Comparison of ENCODE assay signal across 17 cellular contexts in the genomic region with DNA sequence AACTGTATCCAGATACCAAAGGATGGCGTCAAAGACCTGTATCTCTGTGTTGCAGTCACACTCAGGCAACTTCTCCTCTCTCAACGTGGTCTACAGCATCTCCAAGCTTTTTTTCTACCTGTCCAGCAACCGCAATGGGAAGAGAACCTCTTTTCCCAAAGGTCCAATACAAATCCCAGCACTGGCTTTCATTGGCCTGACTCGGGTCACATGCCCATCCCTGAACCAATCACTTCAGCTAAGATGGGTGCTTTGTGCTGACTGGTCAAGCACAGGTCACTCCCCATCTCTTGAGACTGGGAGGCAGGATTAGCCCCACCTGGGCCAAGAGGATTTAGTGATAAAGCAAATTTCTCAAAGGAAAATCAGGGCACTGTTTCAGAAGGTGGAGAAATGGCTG.
DNase-seq lines count a peak whose midpoint lies in the region; ATAC-seq and TF ChIP-seq lines count a peak whose summit lies in the region.
"Had no signal": no experiment of that assay in that cellular context is flagged by ENCODE, and none has a peak within 500 bp of the region (broad histone marks: within the 10 kb centered on the region; RNA-seq: fewer than 3 reads in every experiment).

No MANE protein-coding gene starts in this region.

- no peak overlapping the region for H3K4me2 ChIP-seq in HCT116 (ENCODE audit: low read length)
- H3K4me2 ChIP-seq: BLaER1 had no signal

- CTCF ChIA-PET in HCT116 (lab: Charles Lee), result no interaction called here

- no peaks in the 10 kb centered on the region for H4K20me1 ChIP-seq in HCT116 (ENCODE audit: insufficient read depth)
- H4K20me1 ChIP-seq: BLaER1 had no signal

- H3K79me2 ChIP-seq in HCT116 (ENCODE audit: insufficient read depth, low read length), result no peaks in the 10 kb centered on the region

- peaks cover 65% of the 10 kb centered on the region for H3K27me3 ChIP-seq in HCT116 (ENCODE audit: insufficient read depth, low read length)
- H3K27me3 ChIP-seq in testis, result no peaks in the 10 kb centered on the region
- H3K27me3 ChIP-seq in MG63, result no peaks in the 10 kb centered on the region
- H3K27me3 ChIP-seq: BLaER1 had no signal

- TF ChIP-seq EP300 in Ishikawa (IDR thresholded peaks at IDR 0.05; ENCODE audit: borderline replicate concordance), result no peak

- H3K9ac ChIP-seq in HCT116 (ENCODE audit: low read length), result no peak overlapping the region
- H3K9ac ChIP-seq: BLaER1 had no signal

- TF ChIP-seq CTCF in HCT116 (IDR thresholded peaks at IDR 0.05 in 2 of 3, conservative IDR thresholded peaks at IDR 0.05 in 1 of 3; ENCODE audit: borderline replicate concordance in 1 of 3, insufficient read depth in 1 of 3, low read depth in 2 of 3, low read length in 2 of 3) (no peak), coronary artery (IDR thresholded peaks at IDR 0.05) (no peak), testis (IDR thresholded peaks at IDR 0.05) (no peak)

- H3K36me3 ChIP-seq in HCT116 (ENCODE audit: control insufficient read depth in 1 of 2, insufficient read depth in 2 of 2, low read length in 2 of 2), result no peaks in the 10 kb centered on the region
- no peaks in the 10 kb centered on the region for H3K36me3 ChIP-seq in testis (ENCODE audit: low read depth, missing control alignments)
- no peaks in the 10 kb centered on the region for H3K36me3 ChIP-seq in MG63
- H3K36me3 ChIP-seq: BLaER1 had no signal

- H3K9me3 ChIP-seq in HCT116 (ENCODE audit: control insufficient read depth in 1 of 2, insufficient read depth in 1 of 2, low read depth in 1 of 2, low read length in 2 of 2) (no peaks in the 10 kb centered on the region; a peak in 1 of 4 replicates), testis (no peaks in the 10 kb centered on the region), MG63 (0 out of 2 replicates have a peak, but pooled peaks cover 2% of the 10 kb centered on the region)
- H3K9me3 ChIP-seq: Caco-2 had no signal

- ATAC-seq in HCT116 (0 out of 2 replicates have a peak, but pooled peaks have one; percentile 32), HG02763 (IDR thresholded peaks at IDR 0.05; ENCODE audit: unreplicated experiment) (no peak), HG03354 (IDR thresholded peaks at IDR 0.05; ENCODE audit: poor library complexity, severe bottlenecking, unreplicated experiment) (no peak)
- ATAC-seq: CD8-positive, alpha-beta T cell had no signal

- H3K9me2 ChIP-seq in HCT116 (ENCODE audit: insufficient read depth), result no peaks in the 10 kb centered on the region

- RAD21 ChIA-PET in HCT116 (lab: Charles Lee; ENCODE audit: low non-redundant PET in 1 of 2, low total read pairs in 2 of 2, uncharacterized antibody in 2 of 2, unreplicated experiment in 2 of 2), result no interaction called here

- TF ChIP-seq RAD21 in HCT116 (IDR thresholded peaks at IDR 0.05; ENCODE audit: low read depth), result no peak
- no peak for TF ChIP-seq RAD21 in Ishikawa (IDR thresholded peaks at IDR 0.05; ENCODE audit: low read depth)

- intact Hi-C loops in HCT116 (cut with micrococcal nuclease), result no loop called here
- intact Hi-C loops in testis (cut with DNase I; ENCODE audit: low total_unique reads), result no loop called here

- no peak overlapping the region for H2AFZ ChIP-seq in HCT116 (ENCODE audit: low read depth, low read length, poor library complexity, severe bottlenecking)

- BruUV-seq in HCT116 (replicated peaks; lab: Mats Ljungman, UMichigan), result no TSS peak

- POLR2A ChIA-PET in HCT116 (lab: Charles Lee), result no interaction called here

- TF ChIP-seq POLR2A in HCT116 (IDR thresholded peaks at IDR 0.05; ENCODE audit: borderline replicate concordance, extremely low read depth, insufficient read depth, insufficient read length) (no peak), testis (IDR thresholded peaks at IDR 0.05) (no peak)

- H3K4me1 ChIP-seq in HCT116 (ENCODE audit: control insufficient read depth in 1 of 2, insufficient read depth in 2 of 2, low read length in 2 of 2) (no peaks in the 10 kb centered on the region), testis (no peaks in the 10 kb centered on the region)
- H3K4me1 ChIP-seq: BLaER1, Caco-2 had no signal

- H3K27ac ChIP-seq in HCT116 (ENCODE audit: low read depth, low read length) (no peak overlapping the region), coronary artery (no peak overlapping the region), testis (no peak overlapping the region)
- H3K27ac ChIP-seq: BLaER1, C4-2B had no signal

- WGBS in testis, 2 donors, result 64 to 80% methylated on average over 4 of the region's 4 CpGs

- H3K4me3 ChIP-seq in HCT116 (replicated peaks in 1 of 2; ENCODE audit: low read depth in 1 of 2, low read length in 2 of 2), result no peak overlapping the region
- H3K4me3 ChIP-seq in coronary artery, result no peak overlapping the region
- H3K4me3 ChIP-seq in testis, result no peak overlapping the region
- no peak overlapping the region for H3K4me3 ChIP-seq in MG63
- H3K4me3 ChIP-seq: BLaER1 had no signal

- DNase-seq in HCT116 (ENCODE audit: low read depth, low spot score), result no peak
- DNase-seq in coronary artery (ENCODE audit: low spot score), result peak; percentile 11
- DNase-seq in testis, result peak; percentile 18
- no peak for DNase-seq in MG63
- DNase-seq: Caco-2; CD4-positive, CD25-positive, alpha-beta regulatory T cell; CD8-positive, alpha-beta T cell; DMS153; DND-41; GOT3; H7; HCEC 1CT had no signal

TF ChIP-seq in HCT116, 20 proteins besides CTCF, POLR2A, EP300 and RAD21 (continues in another document):
- TF ChIP-seq REST (IDR thresholded peaks at IDR 0.05; ENCODE audit: low read depth), result no peak
- TF ChIP-seq, protein P1, sequence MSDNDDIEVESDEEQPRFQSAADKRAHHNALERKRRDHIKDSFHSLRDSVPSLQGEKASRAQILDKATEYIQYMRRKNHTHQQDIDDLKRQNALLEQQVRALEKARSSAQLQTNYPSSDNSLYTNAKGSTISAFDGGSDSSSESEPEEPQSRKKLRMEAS (IDR thresholded peaks at IDR 0.05), result no peak
- no peak for TF ChIP-seq TCF7L2 (IDR thresholded peaks at IDR 0.05; ENCODE audit: borderline replicate concordance, extremely low read depth, insufficient read depth, insufficient read length)
- no peak for TF ChIP-seq ELF1 (IDR thresholded peaks at IDR 0.05; ENCODE audit: borderline replicate concordance, low read depth)
- no peak for TF ChIP-seq ZFX (IDR thresholded peaks at IDR 0.05)

TF ChIP-seq in Ishikawa, 13 proteins besides CTCF, POLR2A, EP300 and RAD21:
- TF ChIP-seq NFIC (IDR thresholded peaks at IDR 0.05) (no peak), TEAD4 (IDR thresholded peaks at IDR 0.05) (no peak), REST (IDR thresholded peaks at IDR 0.05; ENCODE audit: low read depth) (no peak), CEBPB (IDR thresholded peaks at IDR 0.05) (no peak), TCF12 (IDR thresholded peaks at IDR 0.05; ENCODE audit: low read depth) (no peak), TAF1 (IDR thresholded peaks at IDR 0.05; ENCODE audit: low read depth) (no peak), FOXM1 (IDR thresholded peaks at IDR 0.05; ENCODE audit: borderline replicate concordance, low read depth) (no peak)
- TF ChIP-seq, protein P1 (IDR thresholded peaks at IDR 0.05), result no peak
- TF ChIP-seq, protein P2, sequence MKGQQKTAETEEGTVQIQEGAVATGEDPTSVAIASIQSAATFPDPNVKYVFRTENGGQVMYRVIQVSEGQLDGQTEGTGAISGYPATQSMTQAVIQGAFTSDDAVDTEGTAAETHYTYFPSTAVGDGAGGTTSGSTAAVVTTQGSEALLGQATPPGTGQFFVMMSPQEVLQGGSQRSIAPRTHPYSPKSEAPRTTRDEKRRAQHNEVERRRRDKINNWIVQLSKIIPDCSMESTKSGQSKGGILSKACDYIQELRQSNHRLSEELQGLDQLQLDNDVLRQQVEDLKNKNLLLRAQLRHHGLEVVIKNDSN (IDR thresholded peaks at IDR 0.05), result 0 out of 2 replicates have a peak, but pooled peaks have one; percentile 9

Comparison
In these comparisons a context has a peak if more than half of its experiments do, and no peak if none do; other contexts are left out.
1. DNase-seq: peak in coronary artery (single experiment) and testis (single experiment); none in HCT116 (single experiment) and MG63 (single experiment).